In the genomic region with DNA sequence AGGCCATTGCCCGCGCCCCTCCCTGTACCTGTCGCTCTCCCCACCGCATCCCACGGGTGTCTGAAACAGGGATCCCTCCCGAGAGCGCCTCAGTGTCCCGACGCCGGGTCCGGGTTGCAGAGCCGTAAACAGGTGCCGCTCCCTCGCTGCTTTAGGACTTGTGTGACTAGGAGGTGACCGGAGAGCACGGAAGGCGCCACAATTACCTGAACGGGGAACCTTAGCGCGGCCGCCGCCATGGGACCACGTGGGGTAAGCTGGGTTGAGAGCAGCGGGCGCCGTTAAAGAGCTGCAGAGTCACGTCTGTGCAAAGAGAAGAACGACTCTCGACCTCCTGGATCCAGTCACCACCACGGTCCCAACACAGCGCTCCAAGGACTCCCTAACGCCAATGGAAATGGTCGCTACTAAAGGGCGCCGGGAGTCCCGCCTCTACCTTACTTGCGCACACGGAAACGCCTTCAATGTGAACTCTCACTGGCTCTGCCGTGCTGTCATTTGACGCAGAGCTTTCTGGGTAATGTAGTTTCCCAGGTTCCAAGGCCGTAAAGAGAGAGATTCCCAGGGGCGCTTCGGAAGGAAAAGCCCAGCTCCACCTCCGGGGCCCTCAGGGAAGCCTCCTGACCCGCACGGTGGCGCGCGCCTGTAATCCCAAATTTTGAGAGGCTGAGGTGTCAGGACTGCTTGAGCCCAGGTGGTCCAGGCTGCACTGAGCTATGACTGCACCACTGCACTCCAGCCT, we compare ENCODE assay signal across 8 cellular contexts. TPM values are rescaled to one million over a fixed set of nuclear protein-coding genes. Genes with fewer than 3 reads are reported as not detected.
A peak's percentile ranks its signal among the peaks of the same experiment; 100 is the strongest.
DNase-seq lines count a peak whose midpoint lies in the region; ATAC-seq and TF ChIP-seq lines count a peak whose summit lies in the region.

A gene (minus strand): TSS at position 409 of the 742 bp plus-strand sequence. CDS start 170 bp downstream, at position 239.

- H3K36me3 Mint-ChIP-seq in activated CD4-positive, alpha-beta memory T cell treated with anti-CD3 and anti-CD28 coated beads, Interleukin-2, amount 10 ng/mL, durations not matched to agents 7 days and 5 days (ENCODE audit: low read depth) = peaks cover 38% of the 10 kb centered on the region

- peaks cover 39% of the 10 kb centered on the region for H3K4me1 ChIP-seq in BLaER1
- H3K4me1 ChIP-seq in ectodermal cell (ENCODE audit: control insufficient read depth, insufficient read depth, low read length) = peaks cover 4% of the 10 kb centered on the region
- peaks cover 31% of the 10 kb centered on the region for H3K4me1 ChIP-seq in lower lobe of right lung

- no peaks in the 10 kb centered on the region for H3K9me3 Mint-ChIP-seq in activated CD4-positive, alpha-beta memory T cell treated with anti-CD3 and anti-CD28 coated beads, Interleukin-2, amount 10 ng/mL, durations not matched to agents 7 days and 5 days

- H3K27ac Mint-ChIP-seq in activated CD4-positive, alpha-beta memory T cell treated with anti-CD3 and anti-CD28 coated beads, Interleukin-2, amount 10 ng/mL, durations not matched to agents 7 days and 5 days = peak within 1 kb of the TSS; percentile 86

- H3K4me3 Mint-ChIP-seq in activated CD4-positive, alpha-beta memory T cell treated with anti-CD3 and anti-CD28 coated beads, Interleukin-2, amount 10 ng/mL, durations not matched to agents 7 days and 5 days = peak within 1 kb of the TSS; percentile 93

- DNase-seq in NCI-H774 (lab: John Stamatoyannopoulos, UW) (peak; percentile 92), lower lobe of right lung (peak; percentile 90)
- DNase-seq in activated CD4-positive, alpha-beta memory T cell treated with anti-CD3 and anti-CD28 coated beads, Interleukin-2, amount 10 ng/mL, durations not matched to agents 7 days and 5 days = peak; percentile 79
- DNase-seq in stimulated activated CD4-positive, alpha-beta T cell treated with anti-CD3 and anti-CD28 coated beads, TNF-alpha, amount 100 ng/mL, for 1 hour (ENCODE audit: low read depth in 3 of 3, low spot score in 1 of 3) = peak; percentile 29 to 50 (median 42)

- POLR2A ChIA-PET in activated CD4-positive, alpha-beta memory T cell treated with anti-CD3 and anti-CD28 coated beads, Interleukin-2, amount 10 ng/mL, durations not matched to agents 7 days and 5 days (lab: Charles Lee) = interaction anchor here (0.6 to 1.6 kb wide), 10 partner anchors 36 to 451 kb away, joined by 3 to 10 read pairs (median 4); a partner anchor contains a TSS

- TF ChIP-seq CTCF in lower lobe of right lung (IDR thresholded peaks at IDR 0.05) = no peak

- H3K9ac ChIP-seq in BLaER1 = peak within 1 kb of the TSS; percentile 82

- H3K27ac ChIP-seq in BLaER1 (peak within 1 kb of the TSS; percentile 69), ectodermal cell (ENCODE audit: insufficient read depth, low read depth, low read length, poor library complexity, severe bottlenecking) (no peak within 1 kb of the TSS), lower lobe of right lung (peak within 1 kb of the TSS; percentile 83)

- no peaks in the 10 kb centered on the region for H3K27me3 ChIP-seq in BLaER1
- H3K27me3 ChIP-seq in ectodermal cell (ENCODE audit: control insufficient read depth, insufficient read depth, low read length, poor library complexity, severe bottlenecking) = no peaks in the 10 kb centered on the region
- H3K27me3 ChIP-seq in lower lobe of right lung (ENCODE audit: low read depth) = no peaks in the 10 kb centered on the region

- peaks cover 22% of the 10 kb centered on the region for H4K20me1 ChIP-seq in BLaER1

- intact Hi-C loops in lower lobe of right lung (cut with DNase I) = no loop called here

- H3K4me1 Mint-ChIP-seq in activated CD4-positive, alpha-beta memory T cell treated with anti-CD3 and anti-CD28 coated beads, Interleukin-2, amount 10 ng/mL, durations not matched to agents 7 days and 5 days = peaks cover 51% of the 10 kb centered on the region

- H3K27me3 Mint-ChIP-seq in activated CD4-positive, alpha-beta memory T cell treated with anti-CD3 and anti-CD28 coated beads, Interleukin-2, amount 10 ng/mL, durations not matched to agents 7 days and 5 days = no peaks in the 10 kb centered on the region

- CTCF ChIA-PET in activated CD4-positive, alpha-beta memory T cell treated with anti-CD3 and anti-CD28 coated beads, Interleukin-2, amount 10 ng/mL, durations not matched to agents 7 days and 5 days (lab: Charles Lee) = no interaction called here

- H3K9me3 ChIP-seq in BLaER1 = no peaks in the 10 kb centered on the region
- H3K9me3 ChIP-seq in ectodermal cell (ENCODE audit: control insufficient read depth, low read length) = no peaks in the 10 kb centered on the region
- no peaks in the 10 kb centered on the region for H3K9me3 ChIP-seq in lower lobe of right lung

- peaks cover 27% of the 10 kb centered on the region for H3K36me3 ChIP-seq in BLaER1
- H3K36me3 ChIP-seq in ectodermal cell (ENCODE audit: control insufficient read depth, insufficient read depth, low read length) = no peaks in the 10 kb centered on the region
- H3K36me3 ChIP-seq in lower lobe of right lung = peaks cover 21% of the 10 kb centered on the region

- H3K4me3 ChIP-seq in BLaER1 (peak within 1 kb of the TSS; percentile 79), ectodermal cell (ENCODE audit: insufficient read depth, low read depth, low read length) (peak within 1 kb of the TSS; percentile 71), lower lobe of right lung (peak within 1 kb of the TSS; percentile 88)

- WGBS in ectodermal cell, 2 experiments = 2% methylated on average over 50 of the region's 50 CpGs

- H3K4me2 ChIP-seq in BLaER1 = peak within 1 kb of the TSS; percentile 88

- ATAC-seq in GM19324 (IDR thresholded peaks at IDR 0.05; ENCODE audit: low FRiP score, unreplicated experiment) (peak; percentile 82), HG03565 (IDR thresholded peaks at IDR 0.05; ENCODE audit: unreplicated experiment) (peak; percentile 52), lower lobe of right lung (peak; percentile 94)

RNA-seq across cellular contexts. Expression of the gene that starts here (rescaled TPM):
- total RNA-seq in activated CD4-positive, alpha-beta memory T cell treated with anti-CD3 and anti-CD28 coated beads, Interleukin-2, amount 10 ng/mL, durations not matched to agents 7 days and 5 days = 1 to 10 TPM; 8.4 to 8.6 TPM
- 8.7 TPM for polyA plus RNA-seq in ectodermal cell (2013, experiment 1 of 4)
- 9.8 TPM for polyA plus RNA-seq in ectodermal cell (2013, experiment 2 of 4)
- polyA plus RNA-seq in ectodermal cell (2013, experiment 3 of 4) = 6.8 TPM
- polyA plus RNA-seq in ectodermal cell (2013, experiment 4 of 4) = 6.2 TPM
- 20.0 TPM for total RNA-seq in lower lobe of right lung

Comparison
In these comparisons a context has a peak if more than half of its experiments do, and no peak if none do; other contexts are left out.
1. DNase-seq: peak in every context shown above with its lines; median percentile 92 in NCI-H774; 90 in lower lobe of right lung; 79 in activated CD4-positive, alpha-beta memory T cell treated with anti-CD3 and anti-CD28 coated beads, Interleukin-2, amount 10 ng/mL, durations not matched to agents 7 days and 5 days; 42 in stimulated activated CD4-positive, alpha-beta T cell treated with anti-CD3 and anti-CD28 coated beads, TNF-alpha, amount 100 ng/mL, for 1 hour.